In genomic region chr16:89823087-89823823, GRCh38 we compare ENCODE assay signal across 16 cellular contexts. TPM values are rescaled to one million over a fixed set of nuclear protein-coding genes. Genes with fewer than 3 reads are reported as not detected.
A peak's percentile ranks its signal among the peaks of the same experiment; 100 is the strongest.
DNase-seq lines count a peak whose midpoint lies in the region; TF ChIP-seq lines count a peak whose summit lies in the region.
"Had no signal": no experiment of that assay in that cellular context is flagged by ENCODE, and none has a peak within 500 bp of the region (broad histone marks: within the 10 kb centered on the region; RNA-seq: fewer than 3 reads in every experiment).

No MANE protein-coding gene starts in this region.

- H3K4me3 ChIP-seq in BLaER1 treated with 17β-estradiol and CSF1 and Interleukin-3, amounts not matched to agents 10 nM and 100 nM, result no peak overlapping the region
- peak overlapping the region in 1 of 2 donors; percentile 34 for H3K4me3 ChIP-seq in duodenal mucosa (ENCODE audit: low read depth in 1 of 2, low read length in 2 of 2)
- H3K4me3 ChIP-seq: heart left ventricle, MG63 had no signal

- no peaks in the 10 kb centered on the region for H3K9me3 ChIP-seq in BLaER1 treated with 17β-estradiol and CSF1 and Interleukin-3, amounts not matched to agents 10 nM and 100 nM (replicated peaks in 1 of 11)
- no peaks in the 10 kb centered on the region for H3K9me3 ChIP-seq in duodenal mucosa (ENCODE audit: control insufficient read depth in 1 of 2, low read length in 2 of 2)
- H3K9me3 ChIP-seq: heart left ventricle, MG63 had no signal

- no peaks in the 10 kb centered on the region for H3K36me3 ChIP-seq in BLaER1 treated with 17β-estradiol and CSF1 and Interleukin-3, amounts not matched to agents 10 nM and 100 nM
- no peaks in the 10 kb centered on the region for H3K36me3 ChIP-seq in duodenal mucosa (ENCODE audit: control insufficient read depth in 1 of 2, insufficient read depth in 2 of 2, low read length in 2 of 2)
- H3K36me3 ChIP-seq: heart left ventricle, MG63 had no signal

- CTCF ChIA-PET in HEK293T (lab: Yijun Ruan, JAX), result no interaction called here

- DNase-seq in HEK293T (ENCODE audit: extremely low spot score), result no peak
- peak; percentile 50 for DNase-seq in NCI-H510A (lab: John Stamatoyannopoulos, UW)
- no peak for DNase-seq in RKO (ENCODE audit: low spot score)
- no peak for DNase-seq in A172 (ENCODE audit: low spot score)
- no peak for DNase-seq in hippocampal formation (lab: John Stamatoyannopoulos, UW)
- DNase-seq in activated CD4-positive, alpha-beta T cell treated with anti-CD3 and anti-CD28 coated beads, Interleukin-2, amount 50 U/mL, for 4 hours, result no peak
- DNase-seq: activated CD8-positive, alpha-beta T cell treated with anti-CD3 and anti-CD28 coated beads, Interleukin-2, amount 10 ng/mL, durations not matched to agents 7 days and 5 days; effector CD8-positive, alpha-beta T cell; GF-D8; heart left ventricle; MG63; NCI-H446; nephron progenitor cell; PC-3 had no signal

- H3K27me3 ChIP-seq in BLaER1 treated with 17β-estradiol and CSF1 and Interleukin-3, amounts not matched to agents 10 nM and 100 nM, result peaks cover 0 to 5% (median 0%) of the 10 kb centered on the region in 11 experiments; a peak in 1 of 22 replicates
- H3K27me3 ChIP-seq in duodenal mucosa (ENCODE audit: control insufficient read depth in 1 of 2, insufficient read depth in 2 of 2, low read length in 2 of 2), result no peaks in the 10 kb centered on the region
- H3K27me3 ChIP-seq: MG63 had no signal

- H4K20me1 ChIP-seq in BLaER1 treated with 17β-estradiol and CSF1 and Interleukin-3, amounts not matched to agents 10 nM and 100 nM, result peaks cover 0 to 27% (median 0%) of the 10 kb centered on the region in 11 experiments; a peak in 4 of 22 replicates

- H3K4me1 ChIP-seq in BLaER1 treated with 17β-estradiol and CSF1 and Interleukin-3, amounts not matched to agents 10 nM and 100 nM, result peaks cover 18 to 45% (median 39%) of the 10 kb centered on the region in 10 experiments
- H3K4me1 ChIP-seq in duodenal mucosa (ENCODE audit: control insufficient read depth in 1 of 2, insufficient read depth in 2 of 2, low read length in 2 of 2), result peaks cover 23 to 33% of the 10 kb centered on the region in 2 donors

- no peak overlapping the region for H3K27ac ChIP-seq in BLaER1 treated with 17β-estradiol and CSF1 and Interleukin-3, amounts not matched to agents 10 nM and 100 nM
- H3K27ac ChIP-seq in duodenal mucosa (ENCODE audit: low read depth, low read length), result peak overlapping the region; percentile 6
- H3K27ac ChIP-seq: heart left ventricle had no signal

- POLR2A ChIA-PET in HEK293T (lab: Yijun Ruan, JAX), result interaction anchor here (0.9 kb wide), 1 partner anchor 50 kb away, joined by 4 read pairs; the partner anchor contains the start of gene TCF25

- H3K4me2 ChIP-seq in BLaER1 treated with 17β-estradiol and CSF1 and Interleukin-3, amounts not matched to agents 10 nM and 100 nM, result peak overlapping the region in 8 of 11 experiments; percentile 41 to 79 (median 70); a peak in 13 of 22 replicates

- H3K9ac ChIP-seq in BLaER1 treated with 17β-estradiol and CSF1 and Interleukin-3, amounts not matched to agents 10 nM and 100 nM, result no peak overlapping the region
- H3K9ac ChIP-seq in duodenal mucosa (ENCODE audit: low read depth in 1 of 2, low read length in 2 of 2), result peak overlapping the region; percentile 4 to 37

TF ChIP-seq in HEK293T, 16 proteins besides CTCF, POLR2A, EP300 and RAD21:
- TF ChIP-seq FOXM1 (IDR thresholded peaks at IDR 0.05; ENCODE audit: borderline replicate concordance) (no peak), PKNOX1 (IDR thresholded peaks at IDR 0.05) (peak; percentile 39), CTBP1 (IDR thresholded peaks at IDR 0.05; ENCODE audit: borderline replicate concordance) (no peak)

RNA-seq across cellular contexts. Expression of gene SPIRE2, which starts 5.0 kb away (rescaled TPM):
- total RNA-seq in A172 (2014; rRNA removed; shearing (Covaris generic)), result 6.9 and 12.6 TPM in 2 replicates

RNA-seq across cellular contexts. Expression of gene FANCA, which starts 6.8 kb away (rescaled TPM):
- total RNA-seq in A172 (2014; rRNA removed; shearing (Covaris generic)), result 51.8 and 55.9 TPM in 2 replicates

RNA-seq across cellular contexts. Expression of gene TCF25, which starts 50.1 kb away (rescaled TPM):
- total RNA-seq in A172 (2014; rRNA removed; shearing (Covaris generic)), result 145 and 153 TPM in 2 replicates

Comparison
In these comparisons a context has a peak if more than half of its experiments do, and no peak if none do; other contexts are left out.
1. H3K9ac ChIP-seq: peak in duodenal mucosa (2 of 2); none in BLaER1 treated with 17β-estradiol and CSF1 and Interleukin-3, amounts not matched to agents 10 nM and 100 nM (0 of 11).